In the genomic region with DNA sequence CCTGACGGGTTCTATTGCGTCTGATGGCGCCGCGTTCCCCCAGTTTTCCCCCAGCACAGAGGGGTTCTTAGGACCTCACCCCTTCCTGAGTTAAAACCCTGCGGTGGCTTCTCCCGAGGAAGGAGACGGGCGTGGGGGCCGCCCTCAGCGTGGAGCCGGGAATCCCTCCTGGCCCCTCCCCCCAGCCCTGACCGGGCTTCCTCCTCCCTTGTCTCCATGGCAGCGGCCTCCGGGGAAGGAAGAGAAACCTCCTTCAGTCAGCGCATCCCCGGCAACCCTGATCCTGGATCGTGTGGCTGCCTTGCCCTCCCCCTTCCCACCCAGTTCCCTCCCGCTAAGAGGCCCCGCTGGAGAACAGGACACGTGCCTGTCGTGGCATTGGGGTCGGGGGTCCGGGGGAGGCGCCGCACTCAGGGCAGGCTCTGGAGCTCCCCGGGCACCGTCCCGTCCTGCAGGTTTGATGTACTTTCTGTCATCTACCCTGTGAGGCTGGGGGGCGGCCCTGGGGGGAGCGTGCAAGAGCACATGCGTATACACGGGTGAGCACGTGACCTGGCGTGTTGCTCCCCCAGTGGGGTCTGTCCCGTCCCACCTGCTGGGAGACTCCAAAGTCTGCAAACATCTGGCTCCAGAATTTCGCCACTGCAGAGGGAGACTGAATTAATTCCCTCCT, we compare ENCODE assay signal across 10 cellular contexts. TPM values are rescaled to one million over a fixed set of nuclear protein-coding genes. Genes with fewer than 3 reads are reported as not detected.
A peak's percentile ranks its signal among the peaks of the same experiment; 100 is the strongest.
DNase-seq lines count a peak whose midpoint lies in the region; ATAC-seq, FAIRE-seq and TF ChIP-seq lines count a peak whose summit lies in the region.
"Had no signal": no experiment of that assay in that cellular context is flagged by ENCODE, and none has a peak within 500 bp of the region (broad histone marks: within the 10 kb centered on the region; RNA-seq: fewer than 3 reads in every experiment).

No MANE protein-coding gene starts in this region.

- TF ChIP-seq EP300 in tibial nerve (IDR thresholded peaks at IDR 0.05), result no peak

- peaks cover 34% of the 10 kb centered on the region for H3K4me1 ChIP-seq in astrocyte (ENCODE audit: insufficient read depth, low read length)
- H3K4me1 ChIP-seq in vagina, result peaks cover 28% of the 10 kb centered on the region
- H3K4me1 ChIP-seq in tibial nerve, result peaks cover 0 to 16% (median 0%) of the 10 kb centered on the region in 4 donors

- peaks cover 15% of the 10 kb centered on the region for H4K20me1 ChIP-seq in astrocyte (ENCODE audit: insufficient read depth, low read length)

- H3K27ac Mint-ChIP-seq in astrocyte (ENCODE audit: unreplicated experiment), result no peak overlapping the region
- H3K27ac Mint-ChIP-seq: activated naive CD8-positive, alpha-beta T cell treated with anti-CD3 and anti-CD28 coated beads for 36 hours; memory B cell had no signal

- H3K27me3 ChIP-seq in astrocyte (ENCODE audit: insufficient read depth, low read length), result no peaks in the 10 kb centered on the region
- H3K27me3 ChIP-seq in vagina, result no peaks in the 10 kb centered on the region
- peaks cover 0 to 54% of the 10 kb centered on the region in 2 donors for H3K27me3 ChIP-seq in tibial nerve

- peak overlapping the region; percentile 42 for H3K27ac ChIP-seq in astrocyte (ENCODE audit: low read depth, low read length)
- peak overlapping the region; percentile 51 for H3K27ac ChIP-seq in vagina
- no peak overlapping the region for H3K27ac ChIP-seq in tibial nerve

- H3K4me2 ChIP-seq in astrocyte (ENCODE audit: low read length), result peak overlapping the region; percentile 83

- WGBS in tibial nerve, 2 donors, result 32 to 42% methylated on average over 32 to 35 of the region's 37 CpGs

- H3K9ac ChIP-seq in astrocyte (ENCODE audit: low read length), result peak overlapping the region; percentile 57

- H3K4me1 Mint-ChIP-seq in astrocyte (ENCODE audit: low read depth, unreplicated experiment), result peaks cover 8% of the 10 kb centered on the region
- H3K4me1 Mint-ChIP-seq: activated naive CD8-positive, alpha-beta T cell treated with anti-CD3 and anti-CD28 coated beads for 36 hours; memory B cell had no signal

- DNase-seq in NCI-H82 (lab: John Stamatoyannopoulos, UW), result peak; percentile 51
- no peak for DNase-seq in NCI-H82 treated with DMSO at 0.1 percent for 48 hours (lab: John Stamatoyannopoulos, UW; ENCODE audit: unreplicated experiment)
- peak; percentile 55 for DNase-seq in astrocyte (ENCODE audit: low read depth)
- peak; percentile 43 to 71 for DNase-seq in left colon
- no peak for DNase-seq in vagina (ENCODE audit: extremely low spot score in 2 of 2)
- no peak for DNase-seq in NCI-H345 (lab: John Stamatoyannopoulos, UW)
- DNase-seq in tibial nerve (ENCODE audit: low spot score in 2 of 2), result no peak
- DNase-seq: activated naive CD8-positive, alpha-beta T cell treated with anti-CD3 and anti-CD28 coated beads for 36 hours had no signal

- peaks cover 2% of the 10 kb centered on the region for H3K79me2 ChIP-seq in astrocyte (ENCODE audit: insufficient read depth, low read length)

- H3K4me3 ChIP-seq in astrocyte (ENCODE audit: insufficient read depth, low read depth, low read length) (peak overlapping the region; percentile 37), vagina (peak overlapping the region in 1 of 2 donors; percentile 22), tibial nerve (no peak overlapping the region)

- peaks cover 2% of the 10 kb centered on the region for H3K27me3 Mint-ChIP-seq in astrocyte (ENCODE audit: low read depth, unreplicated experiment)
- H3K27me3 Mint-ChIP-seq: activated naive CD8-positive, alpha-beta T cell treated with anti-CD3 and anti-CD28 coated beads for 36 hours had no signal

- intact Hi-C loops in left colon (cut with DNase I, micrococcal nuclease), result no loop called here
- intact Hi-C loops in vagina (cut with DNase I), result no loop called here

- peak; percentile 28 for ATAC-seq in left colon
- ATAC-seq in GM21786 (IDR thresholded peaks at IDR 0.05; ENCODE audit: unreplicated experiment), result no peak

- TF ChIP-seq CTCF in astrocyte (IDR thresholded peaks at IDR 0.05; ENCODE audit: insufficient read depth, low read depth, low read length) (no peak), vagina (IDR thresholded peaks at IDR 0.05) (no peak), tibial nerve (IDR thresholded peaks at IDR 0.05) (no peak)

- no peak overlapping the region for H3K4me3 Mint-ChIP-seq in astrocyte (ENCODE audit: unreplicated experiment)
- H3K4me3 Mint-ChIP-seq: activated naive CD8-positive, alpha-beta T cell treated with anti-CD3 and anti-CD28 coated beads for 36 hours; memory B cell had no signal

- no peak for FAIRE-seq in astrocyte (lab: Jason Lieb, UNC)

- no peak for TF ChIP-seq POLR2A in vagina (IDR thresholded peaks at IDR 0.05)
- TF ChIP-seq POLR2A in tibial nerve (IDR thresholded peaks at IDR 0.05), result no peak

- H3K36me3 ChIP-seq in astrocyte (ENCODE audit: insufficient read depth, low read length) (no peaks in the 10 kb centered on the region), vagina (no peaks in the 10 kb centered on the region), tibial nerve (no peaks in the 10 kb centered on the region)

- peaks cover 4% of the 10 kb centered on the region for H3K36me3 Mint-ChIP-seq in astrocyte (ENCODE audit: low read depth, unreplicated experiment)
- H3K36me3 Mint-ChIP-seq: activated naive CD8-positive, alpha-beta T cell treated with anti-CD3 and anti-CD28 coated beads for 36 hours; memory B cell had no signal

- H3K9me3 Mint-ChIP-seq in astrocyte (ENCODE audit: unreplicated experiment), result peaks cover 2% of the 10 kb centered on the region
- H3K9me3 Mint-ChIP-seq: activated naive CD8-positive, alpha-beta T cell treated with anti-CD3 and anti-CD28 coated beads for 36 hours; memory B cell had no signal

- no peak overlapping the region for H2AFZ ChIP-seq in astrocyte (ENCODE audit: low read depth, low read length)

- H3K9me3 ChIP-seq in astrocyte (ENCODE audit: insufficient read depth, low read depth, low read length), result no peaks in the 10 kb centered on the region
- no peaks in the 10 kb centered on the region for H3K9me3 ChIP-seq in vagina
- no peaks in the 10 kb centered on the region for H3K9me3 ChIP-seq in tibial nerve

RNA-seq across cellular contexts. Expression of a gene that starts 30.5 kb away (rescaled TPM):
- total RNA-seq in astrocyte (21.7 and 30.5 TPM in 2 replicates), left colon (10 to 100 TPM in 1 of 2 donors, 1 to 10 TPM in 1; 3.8 to 15.6 TPM), vagina (10.8 TPM), tibial nerve (10 to 100 TPM in 2 of 4 donors, 1 to 10 TPM in 2; 3.8 to 12.0 (median 9.0) TPM)

RNA-seq across cellular contexts. Expression of a gene that starts 41.7 kb away (rescaled TPM):
- total RNA-seq in astrocyte (not detected in 2 replicates), left colon (100 to 1,000 TPM in 1 of 2 donors, 10 to 100 TPM in 1; 60.7 to 124 TPM), vagina (not detected), tibial nerve (1 to 10 TPM in 1 of 4 donors, not detected in 3; 2.5 TPM)
- total RNA-seq: activated naive CD8-positive, alpha-beta T cell treated with anti-CD3 and anti-CD28 coated beads for 36 hours had no signal

RNA-seq across cellular contexts. Expression of a gene that starts 46.6 kb away (rescaled TPM):
- not detected in 2 replicates for total RNA-seq in astrocyte
- 10 to 100 TPM in 1 of 2 donors, 1 to 10 TPM in 1; 6.4 to 18.6 TPM for total RNA-seq in left colon
- 59.7 TPM for total RNA-seq in vagina
- total RNA-seq in tibial nerve, result 10 to 100 TPM; 14.7 to 59.0 (median 29.1) TPM
- total RNA-seq: activated naive CD8-positive, alpha-beta T cell treated with anti-CD3 and anti-CD28 coated beads for 36 hours had no signal

RNA-seq across cellular contexts. Expression of a gene that starts 57.1 kb away (rescaled TPM):
- not detected in 2 replicates for total RNA-seq in astrocyte
- 10 to 100 TPM in 1 of 2 donors, 1 to 10 TPM in 1; 5.7 to 49.9 TPM for total RNA-seq in left colon
- total RNA-seq in vagina, result 70.0 TPM
- total RNA-seq in tibial nerve, result 10 to 100 TPM; 13.8 to 67.7 (median 28.5) TPM
- total RNA-seq: activated naive CD8-positive, alpha-beta T cell treated with anti-CD3 and anti-CD28 coated beads for 36 hours had no signal

Comparison
In these comparisons a context has a peak if more than half of its experiments do, and no peak if none do; other contexts are left out.
1. DNase-seq: peak in NCI-H82 (single experiment), astrocyte (single experiment) and left colon (2 of 2); none in NCI-H82 treated with DMSO at 0.1 percent for 48 hours (single experiment), vagina (0 of 2), NCI-H345 (single experiment) and tibial nerve (0 of 2).
2. H3K27ac ChIP-seq: peak in astrocyte (single experiment) and vagina (single experiment); none in tibial nerve (0 of 4).
3. RNA of a gene that starts 41.7 kb away (total RNA-seq): 60.7 to 124 TPM in left colon; not detected in vagina (single experiment), 2.5 TPM in tibial nerve and not detected in astrocyte; every median in the first group is over 10 times any median in the second.